1 cellular context compared by ENCODE assay signal in the genomic region with DNA sequence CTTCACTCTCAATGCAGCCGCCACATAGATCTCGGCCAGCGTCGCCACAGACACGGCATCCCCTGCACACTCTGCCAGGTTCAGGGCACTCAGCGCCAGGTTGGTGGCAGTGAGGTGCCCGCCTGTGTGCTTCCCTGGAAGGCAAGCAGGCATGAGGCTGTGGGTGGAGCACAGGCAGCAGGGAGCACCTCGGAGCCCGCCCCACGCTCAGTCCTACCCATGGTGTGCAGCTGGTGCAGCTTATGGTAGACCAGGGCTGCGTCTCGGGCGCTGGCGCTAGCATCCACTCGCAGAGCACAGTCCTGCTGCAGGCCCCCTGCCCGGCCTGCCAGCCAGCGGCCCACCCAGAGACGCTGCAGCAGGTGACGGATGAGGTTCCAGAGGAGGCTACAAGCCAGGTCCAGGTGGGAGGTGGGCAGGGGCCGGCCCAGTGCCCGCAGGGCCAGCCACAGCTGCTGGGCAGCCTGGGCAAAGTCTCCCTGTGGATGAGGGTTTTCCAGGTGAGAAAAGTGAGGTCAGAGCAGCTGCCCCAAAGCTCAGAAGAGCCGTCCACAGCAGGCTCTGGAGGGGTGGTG.
A peak's percentile ranks its signal among the peaks of the same experiment; 100 is the strongest.
TF ChIP-seq lines count a peak whose summit lies in the region.

No MANE protein-coding gene starts in this region.

TF ChIP-seq in K562, 482 proteins besides CTCF, POLR2A, EP300 and RAD21:
- TF ChIP-seq POLR2G (IDR thresholded peaks at IDR 0.05; ENCODE audit: low read depth, low read length) (peak; percentile 27), ZNF263 (CRISPR knock-in tag; IDR thresholded peaks at IDR 0.05; ENCODE audit: borderline replicate concordance) (peak; percentile 61; the same call in 1 of the 2 replicates), SUPT5H (IDR thresholded peaks at IDR 0.05) (peak; percentile 20; the same call in 1 of the 2 replicates), RBFOX2 (IDR thresholded peaks at IDR 0.05; ENCODE audit: low read depth, low read length) (peak; percentile 8), ZNF551 (CRISPR knock-in tag; IDR thresholded peaks at IDR 0.05) (no peak), CBX5 (IDR thresholded peaks at IDR 0.05; ENCODE audit: borderline replicate concordance, low read depth) (no peak), ETV1 (tag; conservative IDR thresholded peaks at IDR 0.05; ENCODE audit: low read depth) (no peak)
- TF ChIP-seq, protein P1, sequence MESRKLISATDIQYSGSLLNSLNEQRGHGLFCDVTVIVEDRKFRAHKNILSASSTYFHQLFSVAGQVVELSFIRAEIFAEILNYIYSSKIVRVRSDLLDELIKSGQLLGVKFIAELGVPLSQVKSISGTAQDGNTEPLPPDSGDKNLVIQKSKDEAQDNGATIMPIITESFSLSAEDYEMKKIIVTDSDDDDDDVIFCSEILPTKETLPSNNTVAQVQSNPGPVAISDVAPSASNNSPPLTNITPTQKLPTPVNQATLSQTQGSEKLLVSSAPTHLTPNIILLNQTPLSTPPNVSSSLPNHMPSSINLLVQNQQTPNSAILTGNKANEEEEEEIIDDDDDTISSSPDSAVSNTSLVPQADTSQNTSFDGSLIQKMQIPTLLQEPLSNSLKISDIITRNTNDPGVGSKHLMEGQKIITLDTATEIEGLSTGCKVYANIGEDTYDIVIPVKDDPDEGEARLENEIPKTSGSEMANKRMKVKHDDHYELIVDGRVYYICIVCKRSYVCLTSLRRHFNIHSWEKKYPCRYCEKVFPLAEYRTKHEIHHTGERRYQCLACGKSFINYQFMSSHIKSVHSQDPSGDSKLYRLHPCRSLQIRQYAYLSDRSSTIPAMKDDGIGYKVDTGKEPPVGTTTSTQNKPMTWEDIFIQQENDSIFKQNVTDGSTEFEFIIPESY (CRISPR knock-in tag; IDR thresholded peaks at IDR 0.05), result no peak
